ENCODE assay signal across 2 cellular contexts in genomic region chr3:49865198-49865784, GRCh38.
TF ChIP-seq lines count a peak whose summit lies in the region.

No MANE protein-coding gene starts in this region.

TF ChIP-seq in GM23338, 12 proteins besides CTCF, POLR2A, EP300 and RAD21:
- TF ChIP-seq EZH2 (IDR thresholded peaks at IDR 0.05; ENCODE audit: low read depth, unreplicated experiment) (no peak), NANOG (IDR thresholded peaks at IDR 0.05; ENCODE audit: borderline replicate concordance) (no peak), POLR2AphosphoS5 (IDR thresholded peaks at IDR 0.05; ENCODE audit: low read depth) (no peak), EZH2phosphoT487 (IDR thresholded peaks at IDR 0.05; ENCODE audit: unreplicated experiment) (no peak), STAT1 (IDR thresholded peaks at IDR 0.05; ENCODE audit: unreplicated experiment) (no peak), JUNB (IDR thresholded peaks at IDR 0.05; ENCODE audit: unreplicated experiment) (no peak), ETS1 (IDR thresholded peaks at IDR 0.05) (no peak), ZNF331 (CRISPR knock-in tag; IDR thresholded peaks at IDR 0.05; ENCODE audit: low read depth) (no peak), ZNF114 (CRISPR knock-in tag; IDR thresholded peaks at IDR 0.05) (no peak), ZNF462 (CRISPR knock-in tag; IDR thresholded peaks at IDR 0.05) (no peak), CREB1 (CRISPR knock-in tag; IDR thresholded peaks at IDR 0.05; ENCODE audit: low read depth) (no peak)
- TF ChIP-seq, protein P1, sequence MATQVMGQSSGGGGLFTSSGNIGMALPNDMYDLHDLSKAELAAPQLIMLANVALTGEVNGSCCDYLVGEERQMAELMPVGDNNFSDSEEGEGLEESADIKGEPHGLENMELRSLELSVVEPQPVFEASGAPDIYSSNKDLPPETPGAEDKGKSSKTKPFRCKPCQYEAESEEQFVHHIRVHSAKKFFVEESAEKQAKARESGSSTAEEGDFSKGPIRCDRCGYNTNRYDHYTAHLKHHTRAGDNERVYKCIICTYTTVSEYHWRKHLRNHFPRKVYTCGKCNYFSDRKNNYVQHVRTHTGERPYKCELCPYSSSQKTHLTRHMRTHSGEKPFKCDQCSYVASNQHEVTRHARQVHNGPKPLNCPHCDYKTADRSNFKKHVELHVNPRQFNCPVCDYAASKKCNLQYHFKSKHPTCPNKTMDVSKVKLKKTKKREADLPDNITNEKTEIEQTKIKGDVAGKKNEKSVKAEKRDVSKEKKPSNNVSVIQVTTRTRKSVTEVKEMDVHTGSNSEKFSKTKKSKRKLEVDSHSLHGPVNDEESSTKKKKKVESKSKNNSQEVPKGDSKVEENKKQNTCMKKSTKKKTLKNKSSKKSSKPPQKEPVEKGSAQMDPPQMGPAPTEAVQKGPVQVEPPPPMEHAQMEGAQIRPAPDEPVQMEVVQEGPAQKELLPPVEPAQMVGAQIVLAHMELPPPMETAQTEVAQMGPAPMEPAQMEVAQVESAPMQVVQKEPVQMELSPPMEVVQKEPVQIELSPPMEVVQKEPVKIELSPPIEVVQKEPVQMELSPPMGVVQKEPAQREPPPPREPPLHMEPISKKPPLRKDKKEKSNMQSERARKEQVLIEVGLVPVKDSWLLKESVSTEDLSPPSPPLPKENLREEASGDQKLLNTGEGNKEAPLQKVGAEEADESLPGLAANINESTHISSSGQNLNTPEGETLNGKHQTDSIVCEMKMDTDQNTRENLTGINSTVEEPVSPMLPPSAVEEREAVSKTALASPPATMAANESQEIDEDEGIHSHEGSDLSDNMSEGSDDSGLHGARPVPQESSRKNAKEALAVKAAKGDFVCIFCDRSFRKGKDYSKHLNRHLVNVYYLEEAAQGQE (IDR thresholded peaks at IDR 0.05; ENCODE audit: unreplicated experiment), result no peak
TF ChIP-seq in GM23338: peak in this region for 0.

TF ChIP-seq in neural cell, 6 proteins besides CTCF, POLR2A, EP300 and RAD21:
- TF ChIP-seq POLR2AphosphoS5 (IDR thresholded peaks at IDR 0.05) (no peak), EZH2 (IDR thresholded peaks at IDR 0.05; ENCODE audit: borderline replicate concordance, insufficient read depth, low read length, poor library complexity, severe bottlenecking) (no peak)
- TF ChIP-seq, protein P1 (IDR thresholded peaks at IDR 0.05; ENCODE audit: borderline replicate concordance), result no peak
